ENCODE assay signal across 15 cellular contexts in the genomic region with DNA sequence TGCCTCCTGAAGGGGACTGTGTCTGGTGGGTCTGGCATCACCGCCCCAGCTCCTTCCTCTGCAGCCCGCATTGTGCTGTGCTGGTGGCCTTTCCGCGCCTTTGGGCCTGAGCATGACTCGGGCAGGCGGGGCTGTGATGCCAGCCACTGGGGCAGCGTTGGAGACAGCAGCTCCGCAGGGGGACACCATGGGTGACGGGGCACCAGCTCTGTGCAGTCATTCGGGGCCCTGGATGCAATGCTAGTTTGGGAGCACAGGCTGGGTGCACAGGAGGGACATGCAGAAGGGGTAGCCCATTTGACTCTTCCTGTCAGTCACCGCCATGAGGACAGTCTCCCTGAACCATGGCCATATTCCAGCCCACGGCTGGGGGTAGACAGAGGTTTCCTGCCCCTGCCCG.
"Had no signal": no experiment of that assay in that cellular context is flagged by ENCODE, and none has a peak within 500 bp of the region (broad histone marks: within the 10 kb centered on the region; RNA-seq: fewer than 3 reads in every experiment).

No MANE protein-coding gene starts in this region.

- ATAC-seq: foreskin keratinocyte; naive thymus-derived CD4-positive, alpha-beta T cell had no signal

- H3K9me3 Mint-ChIP-seq: endodermal cell; naive thymus-derived CD4-positive, alpha-beta T cell; nephron progenitor cell; stimulated activated naive CD8-positive, alpha-beta T cell treated with anti-CD3 and anti-CD28 coated beads, Interleukin-15, Interleukin-2, amounts not matched to agents 100 ng/mL and 50 ng/mL, for 24 hours had no signal

- H3K27me3 ChIP-seq: foreskin keratinocyte, testis, tibial nerve had no signal

- H3K27ac ChIP-seq: coronary artery, foreskin keratinocyte, neutrophil, testis, tibial nerve had no signal

- H3K4me3 ChIP-seq: coronary artery, testis, tibial nerve had no signal

- H3K36me3 ChIP-seq: neutrophil, tibial nerve had no signal

- H3K4me1 ChIP-seq: foreskin keratinocyte, testis, tibial nerve had no signal

- FAIRE-seq: endothelial cell of umbilical vein, small intestine had no signal

- H3K27ac Mint-ChIP-seq: endodermal cell; naive thymus-derived CD4-positive, alpha-beta T cell; stimulated activated naive CD8-positive, alpha-beta T cell treated with anti-CD3 and anti-CD28 coated beads, Interleukin-15, Interleukin-2, amounts not matched to agents 100 ng/mL and 50 ng/mL, for 24 hours had no signal

- DNase-seq: effector CD4-positive, alpha-beta T cell; endodermal cell; erythroblast; foreskin keratinocyte; mammary epithelial cell; naive thymus-derived CD4-positive, alpha-beta T cell; nephron progenitor cell; small intestine; stimulated activated CD4-positive, alpha-beta T cell treated with anti-CD3 and anti-CD28 coated beads, Interleukin-2, amount 100 ng/mL, for 48 hours; testis had no signal

- H3K9me3 ChIP-seq: neutrophil, testis, tibial nerve had no signal

- H3K27me3 Mint-ChIP-seq: stimulated activated naive CD8-positive, alpha-beta T cell treated with anti-CD3 and anti-CD28 coated beads, Interleukin-15, Interleukin-2, amounts not matched to agents 100 ng/mL and 50 ng/mL, for 24 hours had no signal

- H3K4me3 Mint-ChIP-seq: endodermal cell; naive thymus-derived CD4-positive, alpha-beta T cell; nephron progenitor cell; stimulated activated naive CD8-positive, alpha-beta T cell treated with anti-CD3 and anti-CD28 coated beads, Interleukin-15, Interleukin-2, amounts not matched to agents 100 ng/mL and 50 ng/mL, for 24 hours had no signal

- H3K36me3 Mint-ChIP-seq: naive thymus-derived CD4-positive, alpha-beta T cell had no signal
